In the genomic region with DNA sequence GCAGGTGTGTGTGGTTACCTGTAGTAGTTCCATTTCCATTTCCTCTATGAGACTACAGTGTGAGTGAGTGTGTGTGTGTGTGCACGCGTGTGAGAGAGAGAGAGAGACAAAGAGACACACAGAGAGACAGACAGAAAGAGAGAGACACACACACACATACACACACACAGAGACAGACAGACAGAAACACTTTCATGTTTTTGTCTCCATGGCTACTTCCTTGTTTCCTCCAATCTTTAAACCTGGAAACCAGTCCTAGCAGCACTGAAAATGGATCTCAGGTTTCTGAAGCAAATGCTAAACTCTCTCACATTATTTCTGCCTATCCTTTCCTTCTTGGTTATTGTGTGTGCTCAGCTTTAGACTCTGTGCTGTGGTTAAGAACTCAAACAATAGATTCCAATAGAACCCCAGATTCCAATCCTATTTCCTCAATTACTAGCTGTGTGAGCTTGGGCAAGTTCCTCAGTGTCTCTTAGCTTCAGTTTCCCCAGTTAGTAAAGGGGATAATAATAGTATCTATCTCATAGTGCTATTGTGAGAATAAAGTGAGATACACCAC, we compare ENCODE assay signal across 13 cellular contexts.
"Had no signal": no experiment of that assay in that cellular context is flagged by ENCODE, and none has a peak within 500 bp of the region (broad histone marks: within the 10 kb centered on the region; RNA-seq: fewer than 3 reads in every experiment).

No MANE protein-coding gene starts in this region.

- FAIRE-seq: bronchial epithelial cell, endothelial cell of umbilical vein, frontal cortex, islet of Langerhans, small intestine had no signal

- H3K36me3 ChIP-seq: heart left ventricle, right atrium auricular region, tibial nerve had no signal

- H3K4me3 ChIP-seq: heart left ventricle, right atrium auricular region, tibial nerve had no signal

- DNase-seq: activated CD4-positive, alpha-beta T cell treated with anti-CD3 and anti-CD28 coated beads, Interleukin-2, amount 50 U/mL, for 4 hours; activated T-cell treated with anti-CD3 and anti-CD28 coated beads, Interleukin-2, amount 50 U/mL, for 1 hour; heart left ventricle; small intestine; T-helper 2 cell had no signal

- ATAC-seq: heart left ventricle, left ventricle myocardium superior had no signal

- H3K9me3 ChIP-seq: heart left ventricle, right atrium auricular region, tibial nerve had no signal

- H3K27ac ChIP-seq: heart left ventricle, right atrium auricular region, tibial nerve had no signal

- H3K4me1 ChIP-seq: right atrium auricular region, tibial nerve had no signal

- H3K27me3 ChIP-seq: heart left ventricle, right atrium auricular region, tibial nerve had no signal

- H3K4me3 Mint-ChIP-seq: activated naive CD8-positive, alpha-beta T cell had no signal

- H3K27ac Mint-ChIP-seq: activated naive CD8-positive, alpha-beta T cell had no signal
